8 cellular contexts compared by ENCODE assay signal in genomic region chr1:66533804-66534745, GRCh38. TPM values are rescaled to one million over a fixed set of nuclear protein-coding genes. Genes with fewer than 3 reads are reported as not detected.
A peak's percentile ranks its signal among the peaks of the same experiment; 100 is the strongest.
DNase-seq lines count a peak whose midpoint lies in the region; ATAC-seq and FAIRE-seq lines count a peak whose summit lies in the region.

Gene SGIP1, plus strand, starts transcription at chr1:66534153. Its CDS starts 206 bp downstream, at chr1:66534359.

- H3K36me3 ChIP-seq in small intestine (ENCODE audit: control insufficient read depth in 2 of 2, insufficient read depth in 2 of 2, low read length in 2 of 2) = no peaks in the 10 kb centered on the region

- no peaks in the 10 kb centered on the region for H3K4me1 ChIP-seq in small intestine (ENCODE audit: control insufficient read depth in 2 of 2, insufficient read depth in 1 of 2, low read depth in 1 of 2, low read length in 1 of 2)

- intact Hi-C loops in dendritic cell treated with granulocyte-macrophage colony-stimulating factor and Interleukin-4, amounts not matched to agents 40 ng/mL and 50 ng/mL, for 4 days (cut with micrococcal nuclease) = no loop called here

- H3K4me1 Mint-ChIP-seq in dendritic cell treated with granulocyte-macrophage colony-stimulating factor and Interleukin-4, amounts not matched to agents 40 ng/mL and 50 ng/mL, for 4 days (ENCODE audit: low read depth) = peaks cover 19% of the 10 kb centered on the region

- H3K9me3 ChIP-seq in small intestine (ENCODE audit: control insufficient read depth, low read depth) = no peaks in the 10 kb centered on the region

- WGBS in small intestine, 3 donors = 15 to 20% (median 17%) methylated on average over 25 of the region's 25 CpGs

- no peak within 1 kb of the TSS for H3K27ac Mint-ChIP-seq in dendritic cell treated with granulocyte-macrophage colony-stimulating factor and Interleukin-4, amounts not matched to agents 40 ng/mL and 50 ng/mL, for 4 days

- H3K4me3 ChIP-seq in small intestine (ENCODE audit: low read depth in 1 of 2, low read length in 2 of 2) = peak within 1 kb of the TSS in 1 of 2 donors; percentile 20

- no peaks in the 10 kb centered on the region for H3K9me3 Mint-ChIP-seq in dendritic cell treated with granulocyte-macrophage colony-stimulating factor and Interleukin-4, amounts not matched to agents 40 ng/mL and 50 ng/mL, for 4 days

- no peaks in the 10 kb centered on the region for H3K36me3 Mint-ChIP-seq in dendritic cell treated with granulocyte-macrophage colony-stimulating factor and Interleukin-4, amounts not matched to agents 40 ng/mL and 50 ng/mL, for 4 days (ENCODE audit: low read depth)

- H3K4me3 Mint-ChIP-seq in dendritic cell treated with granulocyte-macrophage colony-stimulating factor and Interleukin-4, amounts not matched to agents 40 ng/mL and 50 ng/mL, for 4 days = peak within 1 kb of the TSS; percentile 53

- peak within 1 kb of the TSS in 1 of 2 donors; percentile 79 for H3K27ac ChIP-seq in small intestine (ENCODE audit: low read depth in 1 of 2, low read length in 1 of 2)

- FAIRE-seq in small intestine (lab: Jason Lieb, UNC) = no peak

- no peaks in the 10 kb centered on the region for H3K27me3 ChIP-seq in small intestine (ENCODE audit: control insufficient read depth in 2 of 2, insufficient read depth in 2 of 2, low read length in 2 of 2)

- DNase-seq in GM03348 (ENCODE audit: low spot score) (peak; percentile 87), NCI-H82 (lab: John Stamatoyannopoulos, UW) (peak; percentile 95), kidney tubule cell (ENCODE audit: low spot score) (peak; percentile 55), small intestine (peak; percentile 11), glomerular visceral epithelial cell (ENCODE audit: extremely low spot score) (no peak)

- ATAC-seq in GM21717 (IDR thresholded peaks at IDR 0.05; ENCODE audit: unreplicated experiment) = no peak
- no peak for ATAC-seq in HG03135 (IDR thresholded peaks at IDR 0.05; ENCODE audit: unreplicated experiment)

- H3K27me3 Mint-ChIP-seq in dendritic cell treated with granulocyte-macrophage colony-stimulating factor and Interleukin-4, amounts not matched to agents 40 ng/mL and 50 ng/mL, for 4 days = peaks cover 33% of the 10 kb centered on the region

RNA-seq across cellular contexts. Expression of gene SGIP1, which starts in this region (rescaled TPM):
- polyA plus RNA-seq in small intestine = 1 to 10 TPM in 1 of 3 donors, not detected in 2; 2.2 TPM
